Comparison of ENCODE assay signal across 19 cellular contexts in the genomic region with DNA sequence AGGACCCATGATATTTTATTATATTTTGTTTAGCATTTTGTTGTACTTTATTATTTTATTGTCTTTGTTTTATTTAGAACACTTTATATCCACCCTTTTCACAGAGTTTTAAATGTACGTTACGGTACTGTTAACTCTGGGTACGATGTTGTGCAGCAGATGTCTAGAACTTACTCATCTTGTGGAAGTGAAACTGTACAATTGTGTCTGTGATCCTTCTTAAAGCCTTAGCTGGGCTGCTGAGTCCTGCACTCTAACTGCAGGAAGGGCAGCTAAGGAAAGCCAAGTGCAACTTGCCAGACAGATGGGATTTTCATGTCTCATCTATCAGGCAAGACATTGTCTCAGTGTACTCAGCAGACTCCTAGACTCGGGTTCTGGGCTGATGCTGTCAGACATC. TPM values are rescaled to one million over a fixed set of nuclear protein-coding genes. Genes with fewer than 3 reads are reported as not detected.
A peak's percentile ranks its signal among the peaks of the same experiment; 100 is the strongest.
DNase-seq lines count a peak whose midpoint lies in the region; ATAC-seq, FAIRE-seq and TF ChIP-seq lines count a peak whose summit lies in the region.
"Had no signal": no experiment of that assay in that cellular context is flagged by ENCODE, and none has a peak within 500 bp of the region (broad histone marks: within the 10 kb centered on the region; RNA-seq: fewer than 3 reads in every experiment).

No MANE protein-coding gene starts in this region.

- no peak for FAIRE-seq in GM12891 (lab: Jason Lieb, UNC)
- FAIRE-seq: GM19239, K562 had no signal

- no peak overlapping the region for H3K27ac ChIP-seq in foreskin keratinocyte
- H3K27ac ChIP-seq: SJCRH30 had no signal

- ATAC-seq in GM19043 (IDR thresholded peaks at IDR 0.05; ENCODE audit: low read depth, unreplicated experiment), result peak; percentile 66
- ATAC-seq in HG03045 (IDR thresholded peaks at IDR 0.05; ENCODE audit: unreplicated experiment), result no peak
- no peak for ATAC-seq in foreskin keratinocyte
- ATAC-seq in HG03571 (IDR thresholded peaks at IDR 0.05; ENCODE audit: unreplicated experiment), result no peak
- ATAC-seq: K562, T-helper 17 cell had no signal

- no peak for TF ChIP-seq CTCF in foreskin keratinocyte (conservative IDR thresholded peaks at IDR 0.05)

- no peaks in the 10 kb centered on the region for H3K27me3 ChIP-seq in foreskin keratinocyte
- H3K27me3 ChIP-seq: SJCRH30 had no signal

- H3K4me1 ChIP-seq in foreskin keratinocyte, result no peaks in the 10 kb centered on the region
- H3K4me1 ChIP-seq: HAP-1 had no signal

- no peak for TF ChIP-seq POLR2A in GM12891 (IDR thresholded peaks at IDR 0.05; ENCODE audit: low read depth, low read length)

- no peak for DNase-seq in GM12891 (ENCODE audit: insufficient read length, low spot score)
- peak; percentile 93 for DNase-seq in MV-4-11 (lab: John Stamatoyannopoulos, UW)
- peak; percentile 19 for DNase-seq in medulla oblongata (ENCODE audit: extremely low spot score)
- no peak for DNase-seq in foreskin keratinocyte
- DNase-seq: COR-L47, NCI-H1048, NCI-H1436 treated with DMSO at 0.1 percent for 48 hours, NCI-H2029 treated with DMSO at 0.1 percent for 48 hours, OCI-M1, SJCRH30, T-helper 17 cell had no signal

TF ChIP-seq in GM12891, 5 proteins besides CTCF, POLR2A, EP300 and RAD21:
- no peak for TF ChIP-seq TAF1 (IDR thresholded peaks at IDR 0.05; ENCODE audit: low read depth, low read length)
- no peak for TF ChIP-seq PAX5 (IDR thresholded peaks at IDR 0.05; ENCODE audit: insufficient read depth, low read length, severe bottlenecking)
- no peak for TF ChIP-seq POLR2AphosphoS5 (IDR thresholded peaks at IDR 0.05; ENCODE audit: low read depth, low read length)
- TF ChIP-seq POU2F2 (IDR thresholded peaks at IDR 0.05; ENCODE audit: low read depth, low read length), result no peak
- peak; percentile 74 for TF ChIP-seq SPI1 (IDR thresholded peaks at IDR 0.05; ENCODE audit: low read depth, low read length)
TF ChIP-seq in GM12891: peak in this region for 1.

RNA-seq across cellular contexts. Expression of a gene that starts 14.5 kb away (rescaled TPM):
- 0.01 TPM for polyA plus RNA-seq in GM12891 (2012; ENCODE audit: low read depth, missing spikeins)
- total RNA-seq in foreskin keratinocyte, result not detected in 2 replicates
- polyA plus RNA-seq in foreskin keratinocyte, result not detected in 2 replicates
- total RNA-seq: K562, RPMI7951, T-helper 17 cell had no signal
- polyA plus RNA-seq: CD14-positive monocyte, K562 had no signal

Comparison
In these comparisons a context has a peak if more than half of its experiments do, and no peak if none do; other contexts are left out.
1. DNase-seq: peak in MV-4-11 (single experiment) and medulla oblongata (single experiment); none in GM12891 (single experiment) and foreskin keratinocyte (0 of 2).